In the genomic region with DNA sequence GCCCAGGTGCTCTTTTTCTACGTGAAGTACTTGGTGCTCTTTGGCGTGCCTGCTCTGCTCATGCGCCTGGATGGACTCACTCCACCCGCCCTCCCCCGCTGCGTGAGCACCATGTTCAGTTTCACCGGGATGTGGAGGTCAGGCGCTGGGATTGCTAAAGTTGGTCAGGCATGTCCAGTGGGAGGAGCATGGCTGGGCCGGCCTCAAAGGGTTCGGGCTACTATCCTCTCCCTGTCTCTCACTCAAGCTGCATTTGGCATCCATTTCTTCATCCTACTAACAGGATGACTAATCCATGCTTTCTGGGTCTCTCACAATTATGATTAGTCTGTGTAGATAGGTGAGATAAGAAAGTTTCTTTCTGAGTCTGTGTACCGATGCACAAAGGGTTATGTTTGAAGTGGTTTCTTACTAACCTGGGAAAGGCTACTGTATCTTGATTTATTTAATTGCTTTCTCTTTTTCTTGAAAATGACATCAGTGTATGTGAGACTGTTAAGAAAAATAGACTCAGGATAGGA, we compare ENCODE assay signal across 9 cellular contexts.
DNase-seq lines count a peak whose midpoint lies in the region; ATAC-seq and TF ChIP-seq lines count a peak whose summit lies in the region.
"Had no signal": no experiment of that assay in that cellular context is flagged by ENCODE, and none has a peak within 500 bp of the region (broad histone marks: within the 10 kb centered on the region; RNA-seq: fewer than 3 reads in every experiment).

No MANE protein-coding gene starts in this region.

- H3K27ac ChIP-seq in PC-3 (ENCODE audit: low read length) (no peak overlapping the region), foreskin keratinocyte (no peak overlapping the region)
- H3K27ac ChIP-seq: tibial artery had no signal

- CTCF ChIA-PET in PC-3 (lab: Charles Lee), result no interaction called here

- peak overlapping the region; percentile 64 for H3K4me2 ChIP-seq in PC-3 (ENCODE audit: low read length)

- H2AFZ ChIP-seq in PC-3 (ENCODE audit: low read length), result peak overlapping the region; percentile 55

- no peaks in the 10 kb centered on the region for H4K20me1 ChIP-seq in PC-3 (ENCODE audit: low read length)

- no peaks in the 10 kb centered on the region for H3K9me2 ChIP-seq in PC-3 (replicated peaks; ENCODE audit: low read length)

- POLR2A ChIA-PET in PC-3 (lab: Charles Lee; ENCODE audit: unreplicated experiment), result no interaction called here

- H3K9me3 ChIP-seq in PC-3 (ENCODE audit: low read length), result no peaks in the 10 kb centered on the region
- H3K9me3 ChIP-seq: tibial artery had no signal

- H3K27me3 ChIP-seq in PC-3 (ENCODE audit: low read length) (no peaks in the 10 kb centered on the region), foreskin keratinocyte (no peaks in the 10 kb centered on the region)
- H3K27me3 ChIP-seq: tibial artery had no signal

- TF ChIP-seq CTCF in PC-3 (conservative IDR thresholded peaks at IDR 0.05; ENCODE audit: low read depth, low read length) (no peak), foreskin keratinocyte (conservative IDR thresholded peaks at IDR 0.05) (no peak)

- H3F3A ChIP-seq in PC-3 (ENCODE audit: low read length, unreplicated experiment), result no peaks in the 10 kb centered on the region

- DNase-seq in DMS53 (lab: John Stamatoyannopoulos, UW) (peak; percentile 99), PC-3 (peak; percentile 78), foreskin keratinocyte (peak in 1 of 2 donors; percentile 66)
- DNase-seq: tibial artery had no signal

- peak overlapping the region; percentile 16; the same call in 1 of the 2 replicates for H3K4me3 ChIP-seq in PC-3 (ENCODE audit: low read length)
- H3K4me3 ChIP-seq: tibial artery had no signal

- H3K36me3 ChIP-seq in PC-3 (ENCODE audit: low read depth, low read length), result no peaks in the 10 kb centered on the region
- H3K36me3 ChIP-seq: tibial artery had no signal

- ATAC-seq in GM21390 (IDR thresholded peaks at IDR 0.05; ENCODE audit: unreplicated experiment), result peak; percentile 40
- peak; percentile 89 for ATAC-seq in PC-3
- peak; percentile 70 for ATAC-seq in foreskin keratinocyte
- no peak for ATAC-seq in HG02571 (IDR thresholded peaks at IDR 0.05; ENCODE audit: unreplicated experiment)
- no peak for ATAC-seq in GM19324 (IDR thresholded peaks at IDR 0.05; ENCODE audit: low FRiP score, unreplicated experiment)
- no peak for ATAC-seq in GM18867 (IDR thresholded peaks at IDR 0.05; ENCODE audit: unreplicated experiment)
- no peak for ATAC-seq in HG03378 (IDR thresholded peaks at IDR 0.05; ENCODE audit: unreplicated experiment)

- no peak overlapping the region for H3K9ac ChIP-seq in PC-3 (ENCODE audit: low read length)

- H3K4me1 ChIP-seq in PC-3 (ENCODE audit: insufficient read depth, low read length) (peaks cover 23% of the 10 kb centered on the region), foreskin keratinocyte (no peaks in the 10 kb centered on the region)
- H3K4me1 ChIP-seq: tibial artery had no signal

- BruUV-seq in PC-3 (replicated peaks; lab: Mats Ljungman, UMichigan), result no TSS peak

- intact Hi-C loops in PC-3 (cut with micrococcal nuclease), result no loop called here

- H3K79me2 ChIP-seq in PC-3 (ENCODE audit: low read length), result no peaks in the 10 kb centered on the region

Comparison
In these comparisons a context has a peak if more than half of its experiments do, and no peak if none do; other contexts are left out.
1. ATAC-seq: peak in GM21390 (single experiment), PC-3 (single experiment) and foreskin keratinocyte (single experiment); none in HG02571 (single experiment), GM19324 (single experiment), GM18867 (single experiment) and HG03378 (single experiment).